In genomic region chr19:1621021-1621420, GRCh38 we compare ENCODE assay signal across 22 cellular contexts. TPM values are rescaled to one million over a fixed set of nuclear protein-coding genes. Genes with fewer than 3 reads are reported as not detected.
A peak's percentile ranks its signal among the peaks of the same experiment; 100 is the strongest.
DNase-seq lines count a peak whose midpoint lies in the region; ATAC-seq, FAIRE-seq and TF ChIP-seq lines count a peak whose summit lies in the region.
"Had no signal": no experiment of that assay in that cellular context is flagged by ENCODE, and none has a peak within 500 bp of the region (broad histone marks: within the 10 kb centered on the region; RNA-seq: fewer than 3 reads in every experiment).

No MANE protein-coding gene starts in this region.

- no peak for TF ChIP-seq RAD21 in HepG2 (CRISPR knock-in tag; IDR thresholded peaks at IDR 0.05)

- intact Hi-C loops in left ventricle myocardium superior (cut with micrococcal nuclease) (no loop called here), OCI-LY7 (cut with micrococcal nuclease; ENCODE audit: unreplicated experiment) (no loop called here), HepG2 (cut with micrococcal nuclease; ENCODE audit: unreplicated experiment) (no loop called here)

- H3K4me3 ChIP-seq in right atrium auricular region (no peak overlapping the region), OCI-LY7 (ENCODE audit: low read depth, low read length, poor library complexity, severe bottlenecking) (no peak overlapping the region), HepG2 (replicated peaks in 1 of 3; ENCODE audit: insufficient read depth in 1 of 3, low read depth in 2 of 3, low read length in 3 of 3) (no peak overlapping the region), MG63 (no peak overlapping the region)
- H3K4me3 ChIP-seq: GM12878 had no signal

- TF ChIP-seq CTCF in right atrium auricular region (IDR thresholded peaks at IDR 0.05) (no peak), OCI-LY7 (conservative IDR thresholded peaks at IDR 0.05; ENCODE audit: low read length) (no peak), HepG2 (CRISPR knock-in tag; IDR thresholded peaks at IDR 0.05) (no peak)

- TF ChIP-seq POLR2A in HepG2 (IDR thresholded peaks at IDR 0.05; ENCODE audit: insufficient read depth in 1 of 2, low read depth in 2 of 2, low read length in 2 of 2) = no peak

- POLR2A ChIA-PET in OCI-LY7 (lab: Charles Lee) = no interaction called here
- POLR2A ChIA-PET in HepG2 (lab: Yijun Ruan, JAX) = no interaction called here

- no peak for TF ChIP-seq EP300 in HepG2 (IDR thresholded peaks at IDR 0.05; ENCODE audit: low read depth in 2 of 2, low read length in 2 of 2)
- TF ChIP-seq EP300 in HepG2 (CRISPR knock-in tag; IDR thresholded peaks at IDR 0.05; ENCODE audit: borderline replicate concordance) = no peak

- no peak for FAIRE-seq in HepG2 (lab: Jason Lieb, UNC)
- FAIRE-seq: GM12878 had no signal

- BruUV-seq in OCI-LY7 (replicated peaks; lab: Mats Ljungman, UMichigan) (no TSS peak), HepG2 (replicated peaks; lab: Mats Ljungman, UMichigan) (no TSS peak)

- no peaks in the 10 kb centered on the region for H4K20me1 ChIP-seq in OCI-LY7 (ENCODE audit: insufficient read depth, low read length)
- H4K20me1 ChIP-seq in HepG2 (ENCODE audit: insufficient read depth, low read length) = no peaks in the 10 kb centered on the region

- H3K4me1 ChIP-seq in right atrium auricular region (no peaks in the 10 kb centered on the region), OCI-LY7 (ENCODE audit: insufficient read depth, low read length, poor library complexity, severe bottlenecking) (peaks cover 60% of the 10 kb centered on the region), HepG2 (ENCODE audit: insufficient read depth, low read length) (no peaks in the 10 kb centered on the region)

- no peaks in the 10 kb centered on the region for H3K9me2 ChIP-seq in OCI-LY7 (ENCODE audit: insufficient read depth, low read length)

- H3K4me2 ChIP-seq in OCI-LY7 (ENCODE audit: low read length) = no peak overlapping the region
- H3K4me2 ChIP-seq in HepG2 (ENCODE audit: low read depth, low read length) = no peak overlapping the region
- H3K4me2 ChIP-seq: KMS-11 had no signal

- H2AFZ ChIP-seq in OCI-LY7 (ENCODE audit: low read length) (no peak overlapping the region), HepG2 (ENCODE audit: low read length) (no peak overlapping the region)

- DNase-seq in left ventricle myocardium superior (peak; percentile 14), right atrium auricular region (ENCODE audit: low spot score) (no peak), OCI-LY7 (ENCODE audit: low spot score) (no peak), HepG2 (ENCODE audit: low spot score) (no peak), kidney tubule cell (ENCODE audit: low spot score) (no peak), NCI-H1694 (lab: John Stamatoyannopoulos, UW) (no peak), MG63 (no peak), NCI-H345 treated with DMSO at 0.1 percent for 48 hours (lab: John Stamatoyannopoulos, UW; ENCODE audit: unreplicated experiment) (no peak)
- DNase-seq: AML-193, DMS79, HCEC 1CT, MV-4-11, NCI-H1105 treated with DMSO at 0.1 percent for 48 hours, NCI-H2081, NCI-H2171, NCI-H345, NCI-H524 treated with DMSO at 0.1 percent for 48 hours, NCI-H82, Right ventricle myocardium superior had no signal

- H3K9me3 ChIP-seq in right atrium auricular region (no peaks in the 10 kb centered on the region), OCI-LY7 (ENCODE audit: low read length) (no peaks in the 10 kb centered on the region), HepG2 (ENCODE audit: low read length) (no peaks in the 10 kb centered on the region), MG63 (no peaks in the 10 kb centered on the region)

- no peaks in the 10 kb centered on the region for H3K27me3 ChIP-seq in right atrium auricular region
- no peaks in the 10 kb centered on the region for H3K27me3 ChIP-seq in HepG2 (ENCODE audit: control insufficient read depth in 1 of 2, insufficient read depth in 2 of 2, low read length in 2 of 2)
- H3K27me3 ChIP-seq in MG63 = no peaks in the 10 kb centered on the region

- no peak for ATAC-seq in left ventricle myocardium superior
- no peak for ATAC-seq in HepG2
- ATAC-seq: GM12878 had no signal

- peaks cover 21% of the 10 kb centered on the region; the same call in 1 of the 2 replicates for H3K79me2 ChIP-seq in OCI-LY7 (ENCODE audit: insufficient read depth, low read depth, low read length)
- H3K79me2 ChIP-seq in HepG2 (ENCODE audit: insufficient read depth, low read length) = no peaks in the 10 kb centered on the region

- H3K27ac ChIP-seq in right atrium auricular region (no peak overlapping the region), OCI-LY7 (ENCODE audit: low read depth, low read length, poor library complexity, severe bottlenecking) (peak overlapping the region; percentile 30), HepG2 (ENCODE audit: extremely low read length, insufficient read depth, low read length) (no peak overlapping the region)
- H3K27ac ChIP-seq: HL-60, KMS-11 had no signal

- H3K9ac ChIP-seq in HepG2 (ENCODE audit: insufficient read depth, low read depth, low read length) = no peak overlapping the region
- H3K9ac ChIP-seq: KMS-11 had no signal

- H3K36me3 ChIP-seq in right atrium auricular region = peaks cover 12% of the 10 kb centered on the region
- peaks cover 100% of the 10 kb centered on the region for H3K36me3 ChIP-seq in OCI-LY7 (ENCODE audit: insufficient read depth, low read length)
- peaks cover 20 to 41% of the 10 kb centered on the region in 2 experiments; a peak in 4 of 5 replicates for H3K36me3 ChIP-seq in HepG2 (replicated peaks in 1 of 2; ENCODE audit: control insufficient read depth in 1 of 2, insufficient read depth in 2 of 2, low read length in 2 of 2)
- H3K36me3 ChIP-seq in MG63 = peaks cover under 1% of the 10 kb centered on the region; the same call in 1 of the 2 replicates

- CTCF ChIA-PET in OCI-LY7 (lab: Charles Lee; ENCODE audit: unreplicated experiment) = no interaction called here
- CTCF ChIA-PET in HepG2 (lab: Yijun Ruan, JAX; ENCODE audit: low intra/inter-chr PET ratio, low total read pairs) = no interaction called here

- 94% methylated on average over 19 of the region's 19 CpGs for WGBS in HepG2 (ENCODE audit: low lambda C conversion rate)

- in situ Hi-C loops in HepG2 (cut with HindIII; ENCODE audit: extremely low pct_ligation_motif_present, low pct_unique_long_range_greater_than_20kb) = no loop called here

RNA-seq across cellular contexts. Expression of gene UQCR11, which starts 15.8 kb away (rescaled TPM):
- total RNA-seq in left ventricle myocardium superior (1,120 TPM), right atrium auricular region (100 to 1,000 TPM; 172 to 191 TPM), OCI-LY7 (2022) (143 and 187 TPM in 2 replicates), HepG2 (2016; rRNA removed; fragmentation: Illumina TruSeq; extraction: Trizol) (214 and 216 TPM in 2 replicates)
- 85.3 and 86.2 TPM in 2 replicates for total RNA-seq in OCI-LY7 (2014; rRNA removed; shearing (Covaris generic))
- 181 and 320 TPM in 2 replicates for total RNA-seq in HepG2 (2016; cell fraction: cytosol; rRNA removed; fragmentation: Illumina TruSeq; extraction: Trizol; ENCODE audit: low read depth)
- total RNA-seq in HepG2 (2016; cell fraction: insoluble cytoplasmic fraction; rRNA removed; fragmentation: Illumina TruSeq; extraction: Trizol) = 205 and 210 TPM in 2 replicates
- total RNA-seq in HepG2 (2016; cell fraction: membrane; rRNA removed; fragmentation: Illumina TruSeq; extraction: Trizol) = 252 and 309 TPM in 2 replicates
- 63.8 and 65.4 TPM in 2 replicates for total RNA-seq in HepG2 (2016; cell fraction: nucleus; rRNA removed; fragmentation: Illumina TruSeq; extraction: Trizol)
- 111 and 125 TPM in 2 replicates for polyA plus RNA-seq in HepG2 (2011; rRNA removed)
- 81.4 and 152 TPM in 2 replicates for polyA plus RNA-seq in HepG2 (2011; cell fraction: cytosol; rRNA removed)
- polyA plus RNA-seq in HepG2 (2011; cell fraction: nucleus; rRNA removed) = 46.6 and 47.9 TPM in 2 replicates
- polyA plus RNA-seq in HepG2 (2012) = 92.9 and 123 TPM in 2 replicates
- polyA plus RNA-seq in HepG2 (2016; cell fraction: cytosol; fragmentation: Illumina TruSeq; extraction: Trizol; ENCODE audit: low read depth) = 249 and 487 TPM in 2 replicates
- 158 and 171 TPM in 2 replicates for polyA plus RNA-seq in HepG2 (2016; cell fraction: insoluble cytoplasmic fraction; fragmentation: Illumina TruSeq; extraction: Trizol; ENCODE audit: low read depth)
- 210 and 295 TPM in 2 replicates for polyA plus RNA-seq in HepG2 (2016; cell fraction: membrane; fragmentation: Illumina TruSeq; extraction: Trizol; ENCODE audit: low read depth)
- polyA plus RNA-seq in HepG2 (2016; cell fraction: nucleus; fragmentation: Illumina TruSeq; extraction: Trizol; ENCODE audit: insufficient read depth, low read depth) = 98.1 and 120 TPM in 2 replicates
- polyA minus RNA-seq in HepG2 (2011; rRNA and poly(A)+ RNA removed; ENCODE audit: low replicate concordance) = 32.9 and 62.2 TPM in 2 replicates
- 12.7 and 18.7 TPM in 2 replicates for polyA minus RNA-seq in HepG2 (2011; cell fraction: cytosol; rRNA and poly(A)+ RNA removed)
- polyA minus RNA-seq in HepG2 (2011; cell fraction: nucleus; rRNA and poly(A)+ RNA removed) = 15.9 and 18.2 TPM in 2 replicates
- 59.5 and 192 TPM in 2 replicates for total RNA-seq in MG63 (2014; rRNA removed; shearing (Covaris generic); ENCODE audit: low replicate concordance)

RNA-seq across cellular contexts. Expression of gene MBD3, which starts 28.4 kb away (rescaled TPM):
- total RNA-seq in left ventricle myocardium superior = 59.0 TPM
- total RNA-seq in right atrium auricular region = 10 to 100 TPM; 64.3 to 86.8 TPM
- 147 and 172 TPM in 2 replicates for total RNA-seq in OCI-LY7 (2014; rRNA removed; shearing (Covaris generic))
- total RNA-seq in OCI-LY7 (2022) = 168 TPM in 2 replicates
- total RNA-seq in HepG2 (2016; rRNA removed; fragmentation: Illumina TruSeq; extraction: Trizol) = 58.9 and 76.9 TPM in 2 replicates
- 18.4 and 19.5 TPM in 2 replicates for total RNA-seq in HepG2 (2016; cell fraction: cytosol; rRNA removed; fragmentation: Illumina TruSeq; extraction: Trizol; ENCODE audit: low read depth)
- 59.4 and 81.3 TPM in 2 replicates for total RNA-seq in HepG2 (2016; cell fraction: insoluble cytoplasmic fraction; rRNA removed; fragmentation: Illumina TruSeq; extraction: Trizol)
- 58.1 and 59.8 TPM in 2 replicates for total RNA-seq in HepG2 (2016; cell fraction: membrane; rRNA removed; fragmentation: Illumina TruSeq; extraction: Trizol)
- total RNA-seq in HepG2 (2016; cell fraction: nucleus; rRNA removed; fragmentation: Illumina TruSeq; extraction: Trizol) = 37.4 and 41.1 TPM in 2 replicates
- polyA plus RNA-seq in HepG2 (2011; rRNA removed) = 21.2 and 32.4 TPM in 2 replicates
- polyA plus RNA-seq in HepG2 (2011; cell fraction: cytosol; rRNA removed) = 25.5 and 43.1 TPM in 2 replicates
- polyA plus RNA-seq in HepG2 (2011; cell fraction: nucleus; rRNA removed) = 88.4 and 96.9 TPM in 2 replicates
- polyA plus RNA-seq in HepG2 (2012) = 21.4 and 34.5 TPM in 2 replicates
- 19.9 and 20.7 TPM in 2 replicates for polyA plus RNA-seq in HepG2 (2016; cell fraction: cytosol; fragmentation: Illumina TruSeq; extraction: Trizol; ENCODE audit: low read depth)
- 57.2 and 62.2 TPM in 2 replicates for polyA plus RNA-seq in HepG2 (2016; cell fraction: insoluble cytoplasmic fraction; fragmentation: Illumina TruSeq; extraction: Trizol; ENCODE audit: low read depth)
- polyA plus RNA-seq in HepG2 (2016; cell fraction: membrane; fragmentation: Illumina TruSeq; extraction: Trizol; ENCODE audit: low read depth) = 39.6 and 43.3 TPM in 2 replicates
- polyA plus RNA-seq in HepG2 (2016; cell fraction: nucleus; fragmentation: Illumina TruSeq; extraction: Trizol; ENCODE audit: insufficient read depth, low read depth) = 100 and 109 TPM in 2 replicates
- polyA minus RNA-seq in HepG2 (2011; rRNA and poly(A)+ RNA removed; ENCODE audit: low replicate concordance) = 65.5 and 79.2 TPM in 2 replicates
- polyA minus RNA-seq in HepG2 (2011; cell fraction: cytosol; rRNA and poly(A)+ RNA removed) = 29.4 and 32.5 TPM in 2 replicates
- 20.1 and 22.0 TPM in 2 replicates for polyA minus RNA-seq in HepG2 (2011; cell fraction: nucleus; rRNA and poly(A)+ RNA removed)
- 75.8 and 119 TPM in 2 replicates for total RNA-seq in MG63 (2014; rRNA removed; shearing (Covaris generic); ENCODE audit: low replicate concordance)

RNA-seq across cellular contexts. Expression of gene TCF3, which starts 31.4 kb away (rescaled TPM):
- 20.7 TPM for total RNA-seq in left ventricle myocardium superior
- 10 to 100 TPM; 18.5 to 28.7 TPM for total RNA-seq in right atrium auricular region
- 413 and 518 TPM in 2 replicates for total RNA-seq in OCI-LY7 (2014; rRNA removed; shearing (Covaris generic))
- total RNA-seq in OCI-LY7 (2022) = 811 and 878 TPM in 2 replicates
- 38.0 and 53.2 TPM in 2 replicates for total RNA-seq in HepG2 (2016; rRNA removed; fragmentation: Illumina TruSeq; extraction: Trizol)
- 24.5 and 28.5 TPM in 2 replicates for total RNA-seq in HepG2 (2016; cell fraction: cytosol; rRNA removed; fragmentation: Illumina TruSeq; extraction: Trizol; ENCODE audit: low read depth)
- total RNA-seq in HepG2 (2016; cell fraction: insoluble cytoplasmic fraction; rRNA removed; fragmentation: Illumina TruSeq; extraction: Trizol) = 29.0 and 50.0 TPM in 2 replicates
- 81.6 and 83.0 TPM in 2 replicates for total RNA-seq in HepG2 (2016; cell fraction: membrane; rRNA removed; fragmentation: Illumina TruSeq; extraction: Trizol)
- total RNA-seq in HepG2 (2016; cell fraction: nucleus; rRNA removed; fragmentation: Illumina TruSeq; extraction: Trizol) = 28.3 and 35.7 TPM in 2 replicates
- polyA plus RNA-seq in HepG2 (2011; rRNA removed) = 51.4 and 52.0 TPM in 2 replicates
- 39.6 and 81.0 TPM in 2 replicates for polyA plus RNA-seq in HepG2 (2011; cell fraction: cytosol; rRNA removed)
- polyA plus RNA-seq in HepG2 (2011; cell fraction: nucleus; rRNA removed) = 168 and 260 TPM in 2 replicates
- 51.8 and 53.9 TPM in 2 replicates for polyA plus RNA-seq in HepG2 (2012)
- polyA plus RNA-seq in HepG2 (2016; cell fraction: cytosol; fragmentation: Illumina TruSeq; extraction: Trizol; ENCODE audit: low read depth) = 65.0 and 68.6 TPM in 2 replicates
- 77.8 and 91.9 TPM in 2 replicates for polyA plus RNA-seq in HepG2 (2016; cell fraction: insoluble cytoplasmic fraction; fragmentation: Illumina TruSeq; extraction: Trizol; ENCODE audit: low read depth)
- 123 and 140 TPM in 2 replicates for polyA plus RNA-seq in HepG2 (2016; cell fraction: membrane; fragmentation: Illumina TruSeq; extraction: Trizol; ENCODE audit: low read depth)
- polyA plus RNA-seq in HepG2 (2016; cell fraction: nucleus; fragmentation: Illumina TruSeq; extraction: Trizol; ENCODE audit: insufficient read depth, low read depth) = 119 and 120 TPM in 2 replicates
- 55.1 and 105 TPM in 2 replicates for polyA minus RNA-seq in HepG2 (2011; rRNA and poly(A)+ RNA removed; ENCODE audit: low replicate concordance)
- 44.3 and 47.1 TPM in 2 replicates for polyA minus RNA-seq in HepG2 (2011; cell fraction: cytosol; rRNA and poly(A)+ RNA removed)
- 17.8 and 22.5 TPM in 2 replicates for polyA minus RNA-seq in HepG2 (2011; cell fraction: nucleus; rRNA and poly(A)+ RNA removed)
- total RNA-seq in MG63 (2014; rRNA removed; shearing (Covaris generic); ENCODE audit: low replicate concordance) = 78.5 and 135 TPM in 2 replicates

RNA-seq across cellular contexts. Expression of gene MEX3D, which starts 52.9 kb away (rescaled TPM):
- 8.0 TPM for total RNA-seq in left ventricle myocardium superior
- total RNA-seq in right atrium auricular region = 10 to 100 TPM in 1 of 2 donors, 1 to 10 TPM in 1; 7.5 to 17.0 TPM
- 11.7 and 13.6 TPM in 2 replicates for total RNA-seq in OCI-LY7 (2014; rRNA removed; shearing (Covaris generic))
- total RNA-seq in OCI-LY7 (2022) = 9.4 and 11.9 TPM in 2 replicates
- 10.2 and 17.1 TPM in 2 replicates for total RNA-seq in HepG2 (2016; rRNA removed; fragmentation: Illumina TruSeq; extraction: Trizol)
- total RNA-seq in HepG2 (2016; cell fraction: cytosol; rRNA removed; fragmentation: Illumina TruSeq; extraction: Trizol; ENCODE audit: low read depth) = 10.6 and 10.7 TPM in 2 replicates
- 10.3 and 17.0 TPM in 2 replicates for total RNA-seq in HepG2 (2016; cell fraction: insoluble cytoplasmic fraction; rRNA removed; fragmentation: Illumina TruSeq; extraction: Trizol)
- total RNA-seq in HepG2 (2016; cell fraction: membrane; rRNA removed; fragmentation: Illumina TruSeq; extraction: Trizol) = 27.7 and 29.2 TPM in 2 replicates
- 4.7 and 6.4 TPM in 2 replicates for total RNA-seq in HepG2 (2016; cell fraction: nucleus; rRNA removed; fragmentation: Illumina TruSeq; extraction: Trizol)
- polyA plus RNA-seq in HepG2 (2011; rRNA removed) = 3.6 and 5.8 TPM in 2 replicates
- 5.0 and 10.1 TPM in 2 replicates for polyA plus RNA-seq in HepG2 (2011; cell fraction: cytosol; rRNA removed)
- polyA plus RNA-seq in HepG2 (2011; cell fraction: nucleus; rRNA removed) = 6.6 and 7.0 TPM in 2 replicates
- 5.7 and 7.1 TPM in 2 replicates for polyA plus RNA-seq in HepG2 (2012)
- polyA plus RNA-seq in HepG2 (2016; cell fraction: cytosol; fragmentation: Illumina TruSeq; extraction: Trizol; ENCODE audit: low read depth) = 9.6 and 10.4 TPM in 2 replicates
- 15.4 and 15.7 TPM in 2 replicates for polyA plus RNA-seq in HepG2 (2016; cell fraction: insoluble cytoplasmic fraction; fragmentation: Illumina TruSeq; extraction: Trizol; ENCODE audit: low read depth)
- 19.9 and 23.7 TPM in 2 replicates for polyA plus RNA-seq in HepG2 (2016; cell fraction: membrane; fragmentation: Illumina TruSeq; extraction: Trizol; ENCODE audit: low read depth)
- polyA plus RNA-seq in HepG2 (2016; cell fraction: nucleus; fragmentation: Illumina TruSeq; extraction: Trizol; ENCODE audit: insufficient read depth, low read depth) = 10.8 and 12.5 TPM in 2 replicates
- 6.0 and 19.1 TPM in 2 replicates for polyA minus RNA-seq in HepG2 (2011; rRNA and poly(A)+ RNA removed; ENCODE audit: low replicate concordance)
- 19.3 and 20.6 TPM in 2 replicates for polyA minus RNA-seq in HepG2 (2011; cell fraction: cytosol; rRNA and poly(A)+ RNA removed)
- polyA minus RNA-seq in HepG2 (2011; cell fraction: nucleus; rRNA and poly(A)+ RNA removed) = 3.0 TPM in 2 replicates
- total RNA-seq in MG63 (2014; rRNA removed; shearing (Covaris generic); ENCODE audit: low replicate concordance) = 26.0 and 27.5 TPM in 2 replicates
